ENCODE assay signal across 9 cellular contexts in the genomic region with DNA sequence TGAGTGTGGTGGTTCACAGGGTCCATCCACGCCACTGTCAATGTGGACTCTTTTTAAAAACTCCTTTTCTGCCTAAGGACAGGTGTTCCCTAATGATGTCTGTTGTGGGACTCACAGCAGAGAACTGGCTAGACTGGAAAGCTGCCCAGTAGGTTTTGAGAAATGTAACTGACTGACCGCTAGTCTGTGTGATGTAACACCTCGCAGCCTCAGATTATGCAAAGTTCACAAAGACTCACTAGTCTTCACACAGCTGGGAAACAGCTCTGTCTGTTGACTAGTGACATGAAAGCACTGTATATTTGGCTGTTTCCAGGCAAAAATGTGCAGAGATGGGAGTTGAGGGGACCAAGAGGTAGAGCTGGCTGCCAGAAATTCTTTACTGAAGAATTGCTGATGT. TPM values are rescaled to one million over a fixed set of nuclear protein-coding genes. Genes with fewer than 3 reads are reported as not detected.
DNase-seq lines count a peak whose midpoint lies in the region; ATAC-seq and TF ChIP-seq lines count a peak whose summit lies in the region.
"Had no signal": no experiment of that assay in that cellular context is flagged by ENCODE, and none has a peak within 500 bp of the region (broad histone marks: within the 10 kb centered on the region; RNA-seq: fewer than 3 reads in every experiment).

No MANE protein-coding gene starts in this region.

- H3K9me3 Mint-ChIP-seq in T-helper 2 cell treated with Interferon-gamma antibody and Interleukin-4, amounts not matched to agents 5 μg/mL and 100 μg/mL, for 36 hours, result no peaks in the 10 kb centered on the region

- H3K4me1 ChIP-seq in colonic mucosa (no peaks in the 10 kb centered on the region), left lung (no peaks in the 10 kb centered on the region), thoracic aorta (ENCODE audit: control insufficient read depth in 1 of 2, low read depth in 2 of 2) (peaks cover 39 to 100% of the 10 kb centered on the region in 2 donors)

- no peak overlapping the region for H3K4me3 ChIP-seq in colonic mucosa
- no peak overlapping the region for H3K4me3 ChIP-seq in left lung
- H3K4me3 ChIP-seq in thoracic aorta, result peak overlapping the region; percentile 27

- ATAC-seq in left lung (peak; percentile 80), thoracic aorta (ENCODE audit: insufficient number of reproducible peaks, low FRiP score, low read depth) (peak; percentile 39), HG02938 (IDR thresholded peaks at IDR 0.05; ENCODE audit: unreplicated experiment) (no peak)

- H3K27me3 Mint-ChIP-seq in T-helper 2 cell treated with Interferon-gamma antibody and Interleukin-4, amounts not matched to agents 5 μg/mL and 100 μg/mL, for 36 hours (ENCODE audit: low read depth), result no peaks in the 10 kb centered on the region

- H3K9me3 ChIP-seq in colonic mucosa, result no peaks in the 10 kb centered on the region
- no peaks in the 10 kb centered on the region for H3K9me3 ChIP-seq in left lung
- H3K9me3 ChIP-seq in thoracic aorta, result no peaks in the 10 kb centered on the region

- H3K36me3 Mint-ChIP-seq in T-helper 2 cell treated with Interferon-gamma antibody and Interleukin-4, amounts not matched to agents 5 μg/mL and 100 μg/mL, for 36 hours (ENCODE audit: low read depth), result no peaks in the 10 kb centered on the region

- no peak overlapping the region for H3K9ac ChIP-seq in colonic mucosa (ENCODE audit: low read depth in 2 of 2, low read length in 2 of 2)

- H3K36me3 ChIP-seq in colonic mucosa, result no peaks in the 10 kb centered on the region
- no peaks in the 10 kb centered on the region for H3K36me3 ChIP-seq in left lung
- H3K36me3 ChIP-seq in thoracic aorta, result no peaks in the 10 kb centered on the region

- TF ChIP-seq CTCF in colonic mucosa (IDR thresholded peaks at IDR 0.05) (no peak), left lung (IDR thresholded peaks at IDR 0.05) (no peak), thoracic aorta (IDR thresholded peaks at IDR 0.05) (no peak)

- H3K4me1 Mint-ChIP-seq in T-helper 2 cell treated with Interferon-gamma antibody and Interleukin-4, amounts not matched to agents 5 μg/mL and 100 μg/mL, for 36 hours (ENCODE audit: low read depth), result no peaks in the 10 kb centered on the region

- peak; percentile 26 to 63 for DNase-seq in NCI-H526 (lab: John Stamatoyannopoulos, UW)
- peak; percentile 28 for DNase-seq in colonic mucosa
- no peak for DNase-seq in left lung
- DNase-seq in thoracic aorta (ENCODE audit: low spot score), result no peak
- DNase-seq in T-helper 2 cell treated with Interferon-gamma antibody and Interleukin-4, amounts not matched to agents 5 μg/mL and 100 μg/mL, for 36 hours (ENCODE audit: low spot score), result no peak
- DNase-seq in middle frontal gyrus (ENCODE audit: extremely low spot score, low spot score), result no peak
- DNase-seq: activated CD8-positive, alpha-beta memory T cell treated with anti-CD3 and anti-CD28 coated beads for 24 hours; NCI-H2171 had no signal

- intact Hi-C loops in colonic mucosa (cut with DNase I), result no loop called here
- intact Hi-C loops in left lung (cut with DNase I), result no loop called here

- H3K27ac ChIP-seq in colonic mucosa, result no peak overlapping the region
- no peak overlapping the region for H3K27ac ChIP-seq in left lung
- H3K27ac ChIP-seq in thoracic aorta, result peak overlapping the region; percentile 6 to 40

- H3K4me3 Mint-ChIP-seq in T-helper 2 cell treated with Interferon-gamma antibody and Interleukin-4, amounts not matched to agents 5 μg/mL and 100 μg/mL, for 36 hours, result no peak overlapping the region

- no peaks in the 10 kb centered on the region for H3K27me3 ChIP-seq in colonic mucosa
- no peaks in the 10 kb centered on the region for H3K27me3 ChIP-seq in left lung
- no peaks in the 10 kb centered on the region for H3K27me3 ChIP-seq in thoracic aorta (replicated peaks; ENCODE audit: insufficient read depth)

- no peak overlapping the region for H3K27ac Mint-ChIP-seq in T-helper 2 cell treated with Interferon-gamma antibody and Interleukin-4, amounts not matched to agents 5 μg/mL and 100 μg/mL, for 36 hours

RNA-seq across cellular contexts. Expression of gene PDZRN3, which starts 10.4 kb away (rescaled TPM):
- total RNA-seq in colonic mucosa (10 to 100 TPM; 13.6 to 19.1 TPM), left lung (10 to 100 TPM; 20.0 to 33.5 TPM), thoracic aorta (100 to 1,000 TPM; 140 to 166 TPM)

Comparison
In these comparisons a context has a peak if more than half of its experiments do, and no peak if none do; other contexts are left out.
1. DNase-seq: peak in NCI-H526 (2 of 2) and colonic mucosa (single experiment); none in left lung (0 of 2), thoracic aorta (single experiment), T-helper 2 cell treated with Interferon-gamma antibody and Interleukin-4, amounts not matched to agents 5 μg/mL and 100 μg/mL, for 36 hours (single experiment) and middle frontal gyrus (single experiment).
2. H3K27ac ChIP-seq: peak in thoracic aorta (2 of 2); none in colonic mucosa (single experiment) and left lung (0 of 2).
3. RNA of gene PDZRN3, which starts 10.4 kb away (total RNA-seq): 140 to 166 TPM in thoracic aorta; 20.0 to 33.5 TPM in left lung and 13.6 to 19.1 TPM in colonic mucosa; every median in the first group is over 4 times any median in the second.